Comparison of ENCODE assay signal across 21 cellular contexts in the genomic region with DNA sequence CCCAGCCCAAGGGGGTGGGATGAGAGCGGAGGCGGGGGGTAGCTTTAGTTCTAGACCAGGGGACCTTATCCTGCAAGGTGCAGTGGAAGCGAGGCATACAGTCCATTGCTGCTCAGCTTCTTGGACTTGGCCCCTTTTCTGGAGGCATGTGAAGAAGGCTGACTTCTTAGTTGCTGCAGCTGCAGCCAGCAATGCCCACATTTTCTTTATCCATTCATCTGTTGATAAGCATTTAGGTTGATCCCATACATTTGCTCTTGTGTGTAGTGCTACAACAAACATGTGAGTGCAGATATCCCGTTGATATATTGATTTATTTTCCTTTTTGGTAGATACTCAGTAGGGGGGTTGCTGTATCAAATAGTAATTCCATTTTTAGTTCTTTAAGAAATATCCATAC.
DNase-seq lines count a peak whose midpoint lies in the region; ATAC-seq, FAIRE-seq and TF ChIP-seq lines count a peak whose summit lies in the region.
"Had no signal": no experiment of that assay in that cellular context is flagged by ENCODE, and none has a peak within 500 bp of the region (broad histone marks: within the 10 kb centered on the region; RNA-seq: fewer than 3 reads in every experiment).

No MANE protein-coding gene starts in this region.

- H3K4ac ChIP-seq in trophoblast cell (ENCODE audit: low read depth, low read length), result no peak overlapping the region

- H3K23ac ChIP-seq in trophoblast cell (ENCODE audit: low read length), result no peak overlapping the region

- H3K4me2 ChIP-seq in trophoblast cell (ENCODE audit: low read length), result no peak overlapping the region
- H3K4me2 ChIP-seq: A549; BLaER1 treated with 17β-estradiol and CSF1 and Interleukin-3, amounts not matched to agents 10 nM and 100 nM had no signal

- TF ChIP-seq CTCF in kidney (IDR thresholded peaks at IDR 0.05; ENCODE audit: borderline replicate concordance, extremely low read depth, insufficient read depth) (no peak), upper lobe of left lung (IDR thresholded peaks at IDR 0.05) (no peak), HFFc6 (IDR thresholded peaks at IDR 0.05) (no peak)

- no CpG with 5 or more reads among the region's 4 CpGs for WGBS in trophoblast cell (ENCODE audit: extremely low coverage, insufficient coverage, insufficient read length)
- WGBS in upper lobe of left lung, 2 donors, result 88 to 91% methylated on average over 2 to 4 of the region's 4 CpGs

- peak; percentile 51 for DNase-seq in kidney
- DNase-seq in trophoblast cell, result peak; percentile 50 to 76
- no peak for DNase-seq in upper lobe of left lung
- DNase-seq in HFFc6, result no peak
- no peak for DNase-seq in T-helper 9 cell
- DNase-seq: AML-193; Caco-2; Calu3; CD4-positive, alpha-beta T cell; CD8-positive, alpha-beta T cell; DMS79 treated with DMSO at 0.1 percent for 48 hours; GF-D8 had no signal

- no peak overlapping the region for H3K18ac ChIP-seq in trophoblast cell (ENCODE audit: low read length)

- H4K8ac ChIP-seq in trophoblast cell (ENCODE audit: low read depth, low read length), result no peak overlapping the region

- intact Hi-C loops in kidney (cut with DNase I), result no loop called here

- no peak overlapping the region for H3K9ac ChIP-seq in kidney (ENCODE audit: low read length in 2 of 2)
- H3K9ac ChIP-seq in trophoblast cell (ENCODE audit: low read length), result no peak overlapping the region
- H3K9ac ChIP-seq: BLaER1 treated with 17β-estradiol and CSF1 and Interleukin-3, amounts not matched to agents 10 nM and 100 nM had no signal

- no peak overlapping the region for H4K12ac ChIP-seq in trophoblast cell (ENCODE audit: low read depth, low read length)

- no peak overlapping the region for H3K14ac ChIP-seq in trophoblast cell (ENCODE audit: low read length)

- H2AK5ac ChIP-seq in trophoblast cell (ENCODE audit: low read length), result no peak overlapping the region

- H3K27ac Mint-ChIP-seq in HFFc6, result no peak overlapping the region
- H3K27ac Mint-ChIP-seq: B cell; CD4-positive, alpha-beta T cell; CD8-positive, alpha-beta T cell had no signal

- H3K36me3 ChIP-seq in kidney (ENCODE audit: control insufficient read depth in 1 of 2, insufficient read depth in 2 of 2, low read length in 2 of 2) (no peaks in the 10 kb centered on the region), trophoblast cell (ENCODE audit: control insufficient read depth in 1 of 2, insufficient read depth in 2 of 2, low read length in 2 of 2) (no peaks in the 10 kb centered on the region), upper lobe of left lung (no peaks in the 10 kb centered on the region)
- H3K36me3 ChIP-seq: BLaER1 treated with 17β-estradiol and CSF1 and Interleukin-3, amounts not matched to agents 10 nM and 100 nM had no signal

- no peaks in the 10 kb centered on the region for H3K27me3 Mint-ChIP-seq in HFFc6 (ENCODE audit: insufficient read depth)
- H3K27me3 Mint-ChIP-seq: B cell; CD4-positive, alpha-beta T cell had no signal

- H3K4me3 Mint-ChIP-seq in HFFc6, result no peak overlapping the region
- H3K4me3 Mint-ChIP-seq: B cell; CD4-positive, alpha-beta T cell; CD8-positive, alpha-beta T cell had no signal

- no peak overlapping the region for H2BK5ac ChIP-seq in trophoblast cell (ENCODE audit: low read depth, low read length, poor library complexity)

- no peak for TF ChIP-seq POLR2A in upper lobe of left lung (IDR thresholded peaks at IDR 0.05)

- no peaks in the 10 kb centered on the region for H3K4me1 Mint-ChIP-seq in HFFc6 (ENCODE audit: low read depth)
- H3K4me1 Mint-ChIP-seq: B cell had no signal

- H3K4me1 ChIP-seq in kidney (ENCODE audit: control insufficient read depth in 1 of 2, insufficient read depth in 1 of 2, low read depth in 1 of 2, low read length in 2 of 2) (no peaks in the 10 kb centered on the region), trophoblast cell (ENCODE audit: control insufficient read depth in 1 of 2, insufficient read depth in 2 of 2, low read length in 2 of 2) (no peaks in the 10 kb centered on the region), upper lobe of left lung (no peaks in the 10 kb centered on the region)
- H3K4me1 ChIP-seq: A549; BLaER1 treated with 17β-estradiol and CSF1 and Interleukin-3, amounts not matched to agents 10 nM and 100 nM; Caco-2 had no signal

- H3K36me3 Mint-ChIP-seq in HFFc6 (ENCODE audit: low read depth), result no peaks in the 10 kb centered on the region
- H3K36me3 Mint-ChIP-seq: CD8-positive, alpha-beta T cell had no signal

- H3K9me3 Mint-ChIP-seq in HFFc6, result peaks cover 44% of the 10 kb centered on the region

- H3K9me3 ChIP-seq in kidney (ENCODE audit: control insufficient read depth in 1 of 2, low read length in 2 of 2), result peaks cover 0 to 3% of the 10 kb centered on the region in 2 donors
- peaks cover 6% of the 10 kb centered on the region for H3K9me3 ChIP-seq in trophoblast cell (ENCODE audit: insufficient read depth, low read depth, low read length)
- H3K9me3 ChIP-seq in upper lobe of left lung, result peaks cover 0 to 11% (median 0%) of the 10 kb centered on the region in 4 donors
- H3K9me3 ChIP-seq: A549, Caco-2 had no signal

- H3K27ac ChIP-seq in kidney (ENCODE audit: low read depth in 2 of 2, low read length in 2 of 2) (no peak overlapping the region), trophoblast cell (ENCODE audit: low read depth, low read length) (no peak overlapping the region), upper lobe of left lung (no peak overlapping the region)
- H3K27ac ChIP-seq: 22Rv1; A549; BLaER1 treated with 17β-estradiol and CSF1 and Interleukin-3, amounts not matched to agents 10 nM and 100 nM; C4-2B had no signal

- H3K27me3 ChIP-seq in trophoblast cell (ENCODE audit: insufficient read depth, low read length), result no peaks in the 10 kb centered on the region
- H3K27me3 ChIP-seq in upper lobe of left lung, result no peaks in the 10 kb centered on the region
- H3K27me3 ChIP-seq: BLaER1 treated with 17β-estradiol and CSF1 and Interleukin-3, amounts not matched to agents 10 nM and 100 nM had no signal

- no peaks in the 10 kb centered on the region for H3K79me1 ChIP-seq in trophoblast cell (ENCODE audit: low read length)

- no peak overlapping the region for H2AFZ ChIP-seq in trophoblast cell (ENCODE audit: insufficient read depth, low read length, poor library complexity)

- no peaks in the 10 kb centered on the region for H3K79me2 ChIP-seq in trophoblast cell (ENCODE audit: control insufficient read depth, insufficient read depth, low read length, poor library complexity)

- no peak overlapping the region for H3K4me3 ChIP-seq in kidney (ENCODE audit: low read length in 2 of 2)
- no peak overlapping the region for H3K4me3 ChIP-seq in trophoblast cell (ENCODE audit: low read depth, low read length)
- H3K4me3 ChIP-seq in upper lobe of left lung, result no peak overlapping the region
- H3K4me3 ChIP-seq: A549; BLaER1 treated with 17β-estradiol and CSF1 and Interleukin-3, amounts not matched to agents 10 nM and 100 nM had no signal

- peak; percentile 24 to 25 for ATAC-seq in upper lobe of left lung (ENCODE audit: low FRiP score in 2 of 2)
- ATAC-seq: A549; CD8-positive, alpha-beta T cell had no signal

- no peak overlapping the region for H2BK120ac ChIP-seq in trophoblast cell (ENCODE audit: insufficient read depth, low read length, poor library complexity)

- H4K91ac ChIP-seq in trophoblast cell (ENCODE audit: low read depth, low read length), result no peak overlapping the region

- H2BK12ac ChIP-seq in trophoblast cell (ENCODE audit: low read length), result no peak overlapping the region

- FAIRE-seq in kidney (lab: Jason Lieb, UNC), result no peak
- FAIRE-seq: A549, D721Med, G401.6, GM12891, GM19239 had no signal

- no peak for TF ChIP-seq EP300 in upper lobe of left lung (IDR thresholded peaks at IDR 0.05)

Comparison
In these comparisons a context has a peak if more than half of its experiments do, and no peak if none do; other contexts are left out.
1. DNase-seq: peak in kidney (single experiment) and trophoblast cell (2 of 2); none in upper lobe of left lung (0 of 2), HFFc6 (single experiment) and T-helper 9 cell (single experiment).